In genomic region chr17:41976142-41976768, GRCh38 we compare ENCODE assay signal across 11 cellular contexts. TPM values are rescaled to one million over a fixed set of nuclear protein-coding genes. Genes with fewer than 3 reads are reported as not detected.
DNase-seq lines count a peak whose midpoint lies in the region; TF ChIP-seq lines count a peak whose summit lies in the region.
"Had no signal": no experiment of that assay in that cellular context is flagged by ENCODE, and none has a peak within 500 bp of the region (broad histone marks: within the 10 kb centered on the region; RNA-seq: fewer than 3 reads in every experiment).

No MANE protein-coding gene starts in this region.

- H3K27me3 Mint-ChIP-seq in activated naive CD4-positive, alpha-beta T cell treated with anti-CD3 and anti-CD28 coated beads, Interleukin-2, amount 50 U/mL, for 24 hours = no peaks in the 10 kb centered on the region
- H3K27me3 Mint-ChIP-seq in neural crest cell (ENCODE audit: low read depth) (peaks cover 4% of the 10 kb centered on the region), osteocyte (ENCODE audit: unreplicated experiment) (no peaks in the 10 kb centered on the region)
- H3K27me3 Mint-ChIP-seq: dendritic cell treated with granulocyte-macrophage colony-stimulating factor and Interleukin-4, amounts not matched to agents 40 ng/mL and 50 ng/mL, for 4 days had no signal

- H3K4me1 Mint-ChIP-seq in activated naive CD4-positive, alpha-beta T cell treated with anti-CD3 and anti-CD28 coated beads, Interleukin-2, amount 50 U/mL, for 24 hours = peaks cover 7% of the 10 kb centered on the region
- H3K4me1 Mint-ChIP-seq in neural crest cell = peaks cover 9% of the 10 kb centered on the region
- peaks cover 4% of the 10 kb centered on the region for H3K4me1 Mint-ChIP-seq in osteocyte (ENCODE audit: unreplicated experiment)

- peaks cover 74% of the 10 kb centered on the region for H3K4me1 ChIP-seq in vagina

- peaks cover 7% of the 10 kb centered on the region for H3K36me3 Mint-ChIP-seq in activated naive CD4-positive, alpha-beta T cell treated with anti-CD3 and anti-CD28 coated beads, Interleukin-2, amount 50 U/mL, for 24 hours
- H3K36me3 Mint-ChIP-seq in neural crest cell (ENCODE audit: low read depth) (peaks cover 26% of the 10 kb centered on the region), osteocyte (ENCODE audit: unreplicated experiment) (peaks cover 49% of the 10 kb centered on the region)

- H3K36me3 ChIP-seq in vagina = peaks cover 0 to 73% of the 10 kb centered on the region in 2 donors

- H3K4me3 Mint-ChIP-seq in activated naive CD4-positive, alpha-beta T cell treated with anti-CD3 and anti-CD28 coated beads, Interleukin-2, amount 50 U/mL, for 24 hours = no peak overlapping the region
- peak overlapping the region; percentile 37 for H3K4me3 Mint-ChIP-seq in neural crest cell
- no peak overlapping the region for H3K4me3 Mint-ChIP-seq in osteocyte (ENCODE audit: unreplicated experiment)
- H3K4me3 Mint-ChIP-seq: dendritic cell treated with granulocyte-macrophage colony-stimulating factor and Interleukin-4, amounts not matched to agents 40 ng/mL and 50 ng/mL, for 4 days had no signal

- H3K9me3 ChIP-seq in vagina = no peaks in the 10 kb centered on the region

- DNase-seq in activated naive CD4-positive, alpha-beta T cell treated with Interleukin-2 at 50 U/mL for 16 hours = no peak
- DNase-seq in choroid plexus epithelial cell (ENCODE audit: low read depth) (peak; percentile 40), neural crest cell (ENCODE audit: low read depth, low spot score) (no peak), vagina (ENCODE audit: extremely low spot score in 2 of 2) (no peak), osteocyte (ENCODE audit: extremely low spot score, unreplicated experiment) (no peak), activated gamma-delta T cell treated with Interleukin-2 at 50 U/mL for 16 hours (no peak), COLO668 (lab: John Stamatoyannopoulos, UW; ENCODE audit: unreplicated experiment) (no peak)
- DNase-seq: AML-193, occipital lobe had no signal

- H3K27ac ChIP-seq in vagina = peak overlapping the region; percentile 71

- TF ChIP-seq CTCF in choroid plexus epithelial cell (conservative IDR thresholded peaks at IDR 0.05; ENCODE audit: low read depth, low read length) (no peak), neural crest cell (conservative IDR thresholded peaks at IDR 0.05) (no peak), vagina (IDR thresholded peaks at IDR 0.05) (no peak), osteocyte (IDR thresholded peaks at IDR 0.05) (no peak)

- intact Hi-C loops in vagina (cut with DNase I) = no loop called here

- H3K27me3 ChIP-seq in vagina = no peaks in the 10 kb centered on the region

- H3K4me3 ChIP-seq in choroid plexus epithelial cell (ENCODE audit: low read depth, low read length) (no peak overlapping the region), vagina (peak overlapping the region; percentile 9 to 17)

- no peaks in the 10 kb centered on the region for H3K9me3 Mint-ChIP-seq in activated naive CD4-positive, alpha-beta T cell treated with anti-CD3 and anti-CD28 coated beads, Interleukin-2, amount 50 U/mL, for 24 hours
- H3K9me3 Mint-ChIP-seq in neural crest cell (no peaks in the 10 kb centered on the region), osteocyte (ENCODE audit: unreplicated experiment) (no peaks in the 10 kb centered on the region)
- H3K9me3 Mint-ChIP-seq: dendritic cell treated with granulocyte-macrophage colony-stimulating factor and Interleukin-4, amounts not matched to agents 40 ng/mL and 50 ng/mL, for 4 days had no signal

- H3K27ac Mint-ChIP-seq in activated naive CD4-positive, alpha-beta T cell treated with anti-CD3 and anti-CD28 coated beads, Interleukin-2, amount 50 U/mL, for 24 hours = peak overlapping the region; percentile 46
- H3K27ac Mint-ChIP-seq in neural crest cell (ENCODE audit: unreplicated experiment) (peak overlapping the region; percentile 78), osteocyte (ENCODE audit: unreplicated experiment) (no peak overlapping the region)
- H3K27ac Mint-ChIP-seq: dendritic cell treated with granulocyte-macrophage colony-stimulating factor and Interleukin-4, amounts not matched to agents 40 ng/mL and 50 ng/mL, for 4 days had no signal

- no peak for TF ChIP-seq POLR2A in vagina (IDR thresholded peaks at IDR 0.05)

RNA-seq across cellular contexts. Expression of gene CNP, which starts 9.7 kb away (rescaled TPM):
- total RNA-seq in neural crest cell (213 and 230 TPM in 2 replicates), vagina (54.0 TPM), osteocyte (108 and 119 TPM in 2 replicates)

RNA-seq across cellular contexts. Expression of gene DNAJC7, which starts 41.0 kb away (rescaled TPM):
- total RNA-seq in neural crest cell = 126 and 138 TPM in 2 replicates
- 60.2 TPM for total RNA-seq in vagina
- total RNA-seq in osteocyte = 73.9 and 92.8 TPM in 2 replicates

RNA-seq across cellular contexts. Expression of gene NKIRAS2, which starts 43.6 kb away (rescaled TPM):
- total RNA-seq in neural crest cell = 59.2 and 60.2 TPM in 2 replicates
- 28.7 TPM for total RNA-seq in vagina
- 48.9 and 51.3 TPM in 2 replicates for total RNA-seq in osteocyte

RNA-seq across cellular contexts. Expression of gene ODAD4, which starts 45.8 kb away (rescaled TPM):
- total RNA-seq in neural crest cell = 4.2 and 4.8 TPM in 2 replicates
- 1.7 TPM for total RNA-seq in vagina
- total RNA-seq in osteocyte = 1.9 and 2.5 TPM in 2 replicates

RNA-seq across cellular contexts. Expression of gene ACLY, which starts 57.5 kb away (rescaled TPM):
- total RNA-seq in neural crest cell (421 and 422 TPM in 2 replicates), vagina (74.9 TPM), osteocyte (141 and 143 TPM in 2 replicates)
